Comparison of ENCODE assay signal across 1 cellular context in the genomic region with DNA sequence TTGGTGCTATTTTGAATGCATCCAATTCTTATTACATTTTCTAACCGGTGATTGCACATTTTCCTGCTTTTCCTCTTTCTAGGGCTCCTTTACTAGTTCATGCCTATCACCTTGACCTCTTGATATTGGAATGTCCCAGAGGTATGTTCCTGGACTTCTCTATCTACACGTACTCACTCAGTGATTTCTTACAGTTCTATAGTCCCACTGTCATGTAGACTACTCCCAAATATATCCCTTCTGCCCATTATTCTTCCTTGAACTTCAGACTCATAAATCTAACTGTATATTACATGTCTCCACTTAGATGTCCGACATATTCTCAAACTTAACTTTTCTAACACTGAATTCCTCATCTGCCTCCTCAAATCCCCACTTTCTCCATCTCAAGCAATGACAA.
TF ChIP-seq lines count a peak whose summit lies in the region.

No MANE protein-coding gene starts in this region.

TF ChIP-seq in GM23338, 12 proteins besides CTCF, POLR2A, EP300 and RAD21:
- TF ChIP-seq, protein P1, sequence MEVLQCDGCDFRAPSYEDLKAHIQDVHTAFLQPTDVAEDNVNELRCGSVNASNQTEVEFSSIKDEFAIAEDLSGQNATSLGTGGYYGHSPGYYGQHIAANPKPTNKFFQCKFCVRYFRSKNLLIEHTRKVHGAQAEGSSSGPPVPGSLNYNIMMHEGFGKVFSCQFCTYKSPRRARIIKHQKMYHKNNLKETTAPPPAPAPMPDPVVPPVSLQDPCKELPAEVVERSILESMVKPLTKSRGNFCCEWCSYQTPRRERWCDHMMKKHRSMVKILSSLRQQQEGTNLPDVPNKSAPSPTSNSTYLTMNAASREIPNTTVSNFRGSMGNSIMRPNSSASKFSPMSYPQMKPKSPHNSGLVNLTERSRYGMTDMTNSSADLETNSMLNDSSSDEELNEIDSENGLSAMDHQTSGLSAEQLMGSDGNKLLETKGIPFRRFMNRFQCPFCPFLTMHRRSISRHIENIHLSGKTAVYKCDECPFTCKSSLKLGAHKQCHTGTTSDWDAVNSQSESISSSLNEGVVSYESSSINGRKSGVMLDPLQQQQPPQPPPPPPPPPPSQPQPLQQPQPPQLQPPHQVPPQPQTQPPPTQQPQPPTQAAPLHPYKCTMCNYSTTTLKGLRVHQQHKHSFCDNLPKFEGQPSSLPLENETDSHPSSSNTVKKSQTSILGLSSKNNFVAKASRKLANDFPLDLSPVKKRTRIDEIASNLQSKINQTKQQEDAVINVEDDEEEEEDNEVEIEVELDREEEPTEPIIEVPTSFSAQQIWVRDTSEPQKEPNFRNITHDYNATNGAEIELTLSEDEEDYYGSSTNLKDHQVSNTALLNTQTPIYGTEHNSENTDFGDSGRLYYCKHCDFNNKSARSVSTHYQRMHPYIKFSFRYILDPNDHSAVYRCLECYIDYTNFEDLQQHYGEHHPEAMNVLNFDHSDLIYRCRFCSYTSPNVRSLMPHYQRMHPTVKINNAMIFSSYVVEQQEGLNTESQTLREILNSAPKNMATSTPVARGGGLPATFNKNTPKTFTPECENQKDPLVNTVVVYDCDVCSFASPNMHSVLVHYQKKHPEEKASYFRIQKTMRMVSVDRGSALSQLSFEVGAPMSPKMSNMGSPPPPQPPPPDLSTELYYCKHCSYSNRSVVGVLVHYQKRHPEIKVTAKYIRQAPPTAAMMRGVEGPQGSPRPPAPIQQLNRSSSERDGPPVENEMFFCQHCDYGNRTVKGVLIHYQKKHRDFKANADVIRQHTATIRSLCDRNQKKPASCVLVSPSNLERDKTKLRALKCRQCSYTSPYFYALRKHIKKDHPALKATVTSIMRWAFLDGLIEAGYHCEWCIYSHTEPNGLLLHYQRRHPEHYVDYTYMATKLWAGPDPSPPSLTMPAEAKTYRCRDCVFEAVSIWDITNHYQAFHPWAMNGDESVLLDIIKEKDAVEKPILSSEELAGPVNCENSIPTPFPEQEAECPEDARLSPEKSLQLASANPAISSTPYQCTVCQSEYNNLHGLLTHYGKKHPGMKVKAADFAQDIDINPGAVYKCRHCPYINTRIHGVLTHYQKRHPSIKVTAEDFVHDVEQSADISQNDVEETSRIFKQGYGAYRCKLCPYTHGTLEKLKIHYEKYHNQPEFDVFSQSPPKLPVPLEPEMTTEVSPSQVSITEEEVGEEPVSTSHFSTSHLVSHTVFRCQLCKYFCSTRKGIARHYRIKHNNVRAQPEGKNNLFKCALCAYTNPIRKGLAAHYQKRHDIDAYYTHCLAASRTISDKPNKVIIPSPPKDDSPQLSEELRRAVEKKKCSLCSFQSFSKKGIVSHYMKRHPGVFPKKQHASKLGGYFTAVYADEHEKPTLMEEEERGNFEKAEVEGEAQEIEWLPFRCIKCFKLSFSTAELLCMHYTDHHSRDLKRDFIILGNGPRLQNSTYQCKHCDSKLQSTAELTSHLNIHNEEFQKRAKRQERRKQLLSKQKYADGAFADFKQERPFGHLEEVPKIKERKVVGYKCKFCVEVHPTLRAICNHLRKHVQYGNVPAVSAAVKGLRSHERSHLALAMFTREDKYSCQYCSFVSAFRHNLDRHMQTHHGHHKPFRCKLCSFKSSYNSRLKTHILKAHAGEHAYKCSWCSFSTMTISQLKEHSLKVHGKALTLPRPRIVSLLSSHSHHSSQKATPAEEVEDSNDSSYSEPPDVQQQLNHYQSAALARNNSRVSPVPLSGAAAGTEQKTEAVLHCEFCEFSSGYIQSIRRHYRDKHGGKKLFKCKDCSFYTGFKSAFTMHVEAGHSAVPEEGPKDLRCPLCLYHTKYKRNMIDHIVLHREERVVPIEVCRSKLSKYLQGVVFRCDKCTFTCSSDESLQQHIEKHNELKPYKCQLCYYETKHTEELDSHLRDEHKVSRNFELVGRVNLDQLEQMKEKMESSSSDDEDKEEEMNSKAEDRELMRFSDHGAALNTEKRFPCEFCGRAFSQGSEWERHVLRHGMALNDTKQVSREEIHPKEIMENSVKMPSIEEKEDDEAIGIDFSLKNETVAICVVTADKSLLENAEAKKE (CRISPR knock-in tag; IDR thresholded peaks at IDR 0.05) = no peak
- no peak for TF ChIP-seq EZH2 (IDR thresholded peaks at IDR 0.05; ENCODE audit: low read depth, unreplicated experiment)
TF ChIP-seq in GM23338: peak in this region for 0.
